In the genomic region with DNA sequence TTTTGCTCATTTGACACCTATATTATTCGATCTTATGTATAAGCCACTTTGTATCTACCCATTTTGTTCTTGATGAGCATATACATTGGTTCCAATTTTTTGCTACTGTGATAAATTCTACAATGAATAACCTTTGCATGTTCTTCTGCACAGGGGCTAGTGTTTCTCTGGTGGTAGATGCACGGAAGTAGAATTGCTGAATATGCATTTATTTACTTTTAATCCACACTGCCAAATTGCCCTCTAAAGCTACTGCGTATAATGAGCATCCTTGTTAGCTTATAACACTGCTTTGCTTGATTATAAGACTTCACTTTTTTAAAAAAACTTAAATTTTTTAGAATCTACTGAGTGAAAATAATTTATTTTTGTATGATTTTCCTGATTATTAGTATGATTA, we compare ENCODE assay signal across 21 cellular contexts.
DNase-seq lines count a peak whose midpoint lies in the region; ATAC-seq, FAIRE-seq and TF ChIP-seq lines count a peak whose summit lies in the region.
"Had no signal": no experiment of that assay in that cellular context is flagged by ENCODE, and none has a peak within 500 bp of the region (broad histone marks: within the 10 kb centered on the region; RNA-seq: fewer than 3 reads in every experiment).

No MANE protein-coding gene starts in this region.

- CTCF ChIA-PET in HepG2 (lab: Yijun Ruan, JAX; ENCODE audit: low intra/inter-chr PET ratio, low total read pairs), result no interaction called here

- H3K27me3 Mint-ChIP-seq in glutamatergic neuron (ENCODE audit: unreplicated experiment), result peaks cover 3% of the 10 kb centered on the region
- H3K27me3 Mint-ChIP-seq in nephron progenitor cell (ENCODE audit: low read depth, poor library complexity), result peaks cover 5% of the 10 kb centered on the region

- no peak for TF ChIP-seq RAD21 in HepG2 (CRISPR knock-in tag; IDR thresholded peaks at IDR 0.05)

- WGBS in HepG2 (ENCODE audit: low lambda C conversion rate), result 66% methylated on average over 3 of the region's 3 CpGs
- WGBS in right lobe of liver (ENCODE audit: insufficient coverage, low coverage, low lambda C conversion rate, missing lambda C conversion rate), result 59% methylated on average over 3 of the region's 3 CpGs

- no peak for TF ChIP-seq CTCF in HepG2 (CRISPR knock-in tag; IDR thresholded peaks at IDR 0.05)
- no peak for TF ChIP-seq CTCF in right lobe of liver (IDR thresholded peaks at IDR 0.05)
- no peak for TF ChIP-seq CTCF in WERI-Rb-1 (IDR thresholded peaks at IDR 0.05; ENCODE audit: low read depth, low read length)
- TF ChIP-seq CTCF in glutamatergic neuron (IDR thresholded peaks at IDR 0.05; ENCODE audit: partially characterized antibody, unreplicated experiment), result no peak
- no peak for TF ChIP-seq CTCF in nephron progenitor cell (IDR thresholded peaks at IDR 0.05)

- no peaks in the 10 kb centered on the region for H3K36me3 Mint-ChIP-seq in glutamatergic neuron (ENCODE audit: unreplicated experiment)
- peaks cover 5% of the 10 kb centered on the region for H3K36me3 Mint-ChIP-seq in nephron progenitor cell (ENCODE audit: low read depth)
- H3K36me3 Mint-ChIP-seq: CD4-positive, CD25-positive, alpha-beta regulatory T cell; CD8-positive, alpha-beta T cell had no signal

- intact Hi-C loops in HepG2 (cut with micrococcal nuclease; ENCODE audit: unreplicated experiment) (no loop called here), right lobe of liver (cut with DNase I) (no loop called here), Right ventricle myocardium superior (cut with DNase I) (no loop called here)

- peaks cover 8% of the 10 kb centered on the region; the same call in 1 of the 2 replicates for H3K4me1 ChIP-seq in HepG2 (ENCODE audit: insufficient read depth, low read length)
- peaks cover 0 to 5% (median 0%) of the 10 kb centered on the region in 4 donors for H3K4me1 ChIP-seq in right lobe of liver

- TF ChIP-seq EP300 in HepG2 (IDR thresholded peaks at IDR 0.05; ENCODE audit: low read depth in 2 of 2, low read length in 2 of 2) (no peak), HepG2 (CRISPR knock-in tag; IDR thresholded peaks at IDR 0.05; ENCODE audit: borderline replicate concordance) (no peak)

- no TSS peak for BruUV-seq in HepG2 (replicated peaks; lab: Mats Ljungman, UMichigan)

- H3K9me3 Mint-ChIP-seq in glutamatergic neuron (ENCODE audit: unreplicated experiment) (no peaks in the 10 kb centered on the region), nephron progenitor cell (peaks cover 13% of the 10 kb centered on the region)
- H3K9me3 Mint-ChIP-seq: CD8-positive, alpha-beta T cell; GM23338; HFFc6 had no signal

- H3K36me3 ChIP-seq in HepG2 (replicated peaks in 1 of 2; ENCODE audit: control insufficient read depth in 1 of 2, insufficient read depth in 2 of 2, low read length in 2 of 2) (no peaks in the 10 kb centered on the region), right lobe of liver (no peaks in the 10 kb centered on the region), WERI-Rb-1 (no peaks in the 10 kb centered on the region)
- H3K36me3 ChIP-seq: BLaER1, HAP-1 had no signal

- H3K9me3 ChIP-seq in HepG2 (ENCODE audit: low read length) (no peaks in the 10 kb centered on the region), right lobe of liver (no peaks in the 10 kb centered on the region), WERI-Rb-1 (ENCODE audit: severe bottlenecking) (peaks cover 5% of the 10 kb centered on the region)
- H3K9me3 ChIP-seq: BLaER1, Caco-2, HAP-1 had no signal

- no peaks in the 10 kb centered on the region for H3K79me2 ChIP-seq in HepG2 (ENCODE audit: insufficient read depth, low read length)

- H4K20me1 ChIP-seq in HepG2 (ENCODE audit: insufficient read depth, low read length), result no peaks in the 10 kb centered on the region
- H4K20me1 ChIP-seq: BLaER1 had no signal

- no peak overlapping the region for H2AFZ ChIP-seq in HepG2 (ENCODE audit: low read length)

- H3K9ac ChIP-seq in HepG2 (ENCODE audit: insufficient read depth, low read depth, low read length), result no peak overlapping the region
- H3K9ac ChIP-seq: BLaER1 had no signal

- DNase-seq in HepG2 (ENCODE audit: low spot score) (no peak), right lobe of liver (no peak), WERI-Rb-1 (no peak), glutamatergic neuron (no peak), nephron progenitor cell (no peak), Right ventricle myocardium superior (no peak), AG20443 (ENCODE audit: low spot score) (no peak)
- DNase-seq: 8988T; Caco-2; CD4-positive, CD25-positive, alpha-beta regulatory T cell; CD8-positive, alpha-beta T cell; DMS153; DND-41; HFFc6 had no signal

- no peak overlapping the region for H3K27ac ChIP-seq in HepG2 (ENCODE audit: extremely low read length, insufficient read depth, low read length)
- H3K27ac ChIP-seq in right lobe of liver, result no peak overlapping the region
- peak overlapping the region; percentile 28 for H3K27ac ChIP-seq in WERI-Rb-1
- H3K27ac ChIP-seq: BLaER1, C4-2B had no signal

- POLR2A ChIA-PET in HepG2 (lab: Yijun Ruan, JAX), result no interaction called here

- H3K4me3 ChIP-seq in HepG2 (replicated peaks in 1 of 3; ENCODE audit: insufficient read depth in 1 of 3, low read depth in 2 of 3, low read length in 3 of 3) (no peak overlapping the region), right lobe of liver (no peak overlapping the region), WERI-Rb-1 (ENCODE audit: low read depth, low read length) (no peak overlapping the region)
- H3K4me3 ChIP-seq: BLaER1, GM23338, HAP-1 had no signal

- H3K27me3 ChIP-seq in HepG2 (ENCODE audit: control insufficient read depth in 1 of 2, insufficient read depth in 2 of 2, low read length in 2 of 2), result no peaks in the 10 kb centered on the region
- no peaks in the 10 kb centered on the region for H3K27me3 ChIP-seq in right lobe of liver
- H3K27me3 ChIP-seq in WERI-Rb-1 (ENCODE audit: insufficient read depth, low read depth, severe bottlenecking), result no peaks in the 10 kb centered on the region
- H3K27me3 ChIP-seq: BLaER1 had no signal

- H3K27ac Mint-ChIP-seq in glutamatergic neuron (ENCODE audit: unreplicated experiment) (peak overlapping the region; percentile 70), nephron progenitor cell (peak overlapping the region; percentile 75)
- H3K27ac Mint-ChIP-seq: B cell; CD4-positive, CD25-positive, alpha-beta regulatory T cell; CD8-positive, alpha-beta T cell; GM23338; HFFc6 had no signal

- H3K4me1 Mint-ChIP-seq in glutamatergic neuron (ENCODE audit: low read depth, unreplicated experiment) (peaks cover 27% of the 10 kb centered on the region), nephron progenitor cell (peaks cover 60% of the 10 kb centered on the region)

- no peak for FAIRE-seq in HepG2 (lab: Jason Lieb, UNC)
- FAIRE-seq: H54 had no signal

- in situ Hi-C loops in HepG2 (cut with HindIII; ENCODE audit: extremely low pct_ligation_motif_present, low pct_unique_long_range_greater_than_20kb), result no loop called here

- TF ChIP-seq POLR2A in HepG2 (IDR thresholded peaks at IDR 0.05; ENCODE audit: insufficient read depth in 1 of 2, low read depth in 2 of 2, low read length in 2 of 2) (no peak), right lobe of liver (IDR thresholded peaks at IDR 0.05) (no peak)

- ATAC-seq in HepG2 (no peak), right lobe of liver (no peak), Right ventricle myocardium superior (ENCODE audit: poor library complexity) (no peak), GM21423 (IDR thresholded peaks at IDR 0.05; ENCODE audit: unreplicated experiment) (no peak)
- ATAC-seq: CD8-positive, alpha-beta T cell; GM23338 had no signal

- H3K4me2 ChIP-seq in HepG2 (ENCODE audit: low read depth, low read length), result no peak overlapping the region
- H3K4me2 ChIP-seq: BLaER1 had no signal

- H3K4me3 Mint-ChIP-seq in glutamatergic neuron (ENCODE audit: unreplicated experiment) (peak overlapping the region; percentile 48), nephron progenitor cell (peak overlapping the region; percentile 67)
- H3K4me3 Mint-ChIP-seq: B cell; CD4-positive, CD25-positive, alpha-beta regulatory T cell; CD8-positive, alpha-beta T cell; GM23338; HFFc6 had no signal

TF ChIP-seq in HepG2, 621 proteins besides CTCF, POLR2A, EP300 and RAD21:
- no peak for TF ChIP-seq PTBP1 (IDR thresholded peaks at IDR 0.05; ENCODE audit: low read depth, low read length, poor library complexity, severe bottlenecking)
- no peak for TF ChIP-seq ZNF737 (CRISPR knock-in tag; IDR thresholded peaks at IDR 0.05; ENCODE audit: borderline replicate concordance)
- TF ChIP-seq RXRA (CRISPR knock-in tag; IDR thresholded peaks at IDR 0.05), result no peak
- TF ChIP-seq MAFK (conservative IDR thresholded peaks at IDR 0.05 in 1 of 2, IDR thresholded peaks at IDR 0.05 in 1 of 2; ENCODE audit: low read length in 2 of 2), result peak; percentile 87 to 94
- peak; percentile 93 for TF ChIP-seq MAFF (IDR thresholded peaks at IDR 0.05; ENCODE audit: low read depth, low read length)
